In genomic region chr5:172592881-172593280, GRCh38 we compare ENCODE assay signal across 5 cellular contexts. TPM values are rescaled to one million over a fixed set of nuclear protein-coding genes. Genes with fewer than 3 reads are reported as not detected.
"Had no signal": no experiment of that assay in that cellular context is flagged by ENCODE, and none has a peak within 500 bp of the region (broad histone marks: within the 10 kb centered on the region; RNA-seq: fewer than 3 reads in every experiment).

No MANE protein-coding gene starts in this region.

- H3K4me3 Mint-ChIP-seq: GM23338, H9 had no signal

- H3K9me3 Mint-ChIP-seq: GM23338, H9 had no signal

- DNase-seq: H9, HCEC 1CT, IMR-90 had no signal

- H3K4me3 ChIP-seq: GM23338, K562 had no signal

- H3K27ac Mint-ChIP-seq: GM23338 had no signal

- ATAC-seq: GM23338, K562 had no signal

RNA-seq across cellular contexts. Expression of gene NEURL1B, which starts 48.2 kb away (rescaled TPM):
- polyA plus RNA-seq: K562 had no signal
